In the genomic region with DNA sequence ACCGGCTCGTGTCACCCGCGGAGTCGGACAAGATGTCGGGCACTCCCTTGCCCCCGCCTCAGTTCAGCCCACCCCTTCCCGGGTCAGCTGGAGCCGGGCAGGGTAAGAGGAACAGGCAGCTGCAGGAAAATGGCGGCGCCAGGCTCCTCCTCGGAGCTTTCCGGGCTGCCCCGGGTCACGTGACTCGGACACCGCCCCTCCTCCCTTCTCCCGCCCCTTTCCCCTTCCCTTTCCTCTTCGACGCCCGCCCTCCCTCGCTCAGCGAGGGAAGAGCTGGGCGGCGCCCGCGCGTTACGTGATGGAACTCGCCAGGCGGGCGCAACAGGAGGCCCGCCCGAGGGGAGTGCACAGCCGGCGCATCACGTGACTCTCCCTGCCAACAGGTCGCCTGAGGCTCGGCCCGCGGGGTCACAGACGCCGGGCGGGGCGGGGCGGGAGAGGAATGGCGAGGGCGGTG, we compare ENCODE assay signal across 1 cellular context.
TF ChIP-seq lines count a peak whose summit lies in the region.

A gene with protein sequence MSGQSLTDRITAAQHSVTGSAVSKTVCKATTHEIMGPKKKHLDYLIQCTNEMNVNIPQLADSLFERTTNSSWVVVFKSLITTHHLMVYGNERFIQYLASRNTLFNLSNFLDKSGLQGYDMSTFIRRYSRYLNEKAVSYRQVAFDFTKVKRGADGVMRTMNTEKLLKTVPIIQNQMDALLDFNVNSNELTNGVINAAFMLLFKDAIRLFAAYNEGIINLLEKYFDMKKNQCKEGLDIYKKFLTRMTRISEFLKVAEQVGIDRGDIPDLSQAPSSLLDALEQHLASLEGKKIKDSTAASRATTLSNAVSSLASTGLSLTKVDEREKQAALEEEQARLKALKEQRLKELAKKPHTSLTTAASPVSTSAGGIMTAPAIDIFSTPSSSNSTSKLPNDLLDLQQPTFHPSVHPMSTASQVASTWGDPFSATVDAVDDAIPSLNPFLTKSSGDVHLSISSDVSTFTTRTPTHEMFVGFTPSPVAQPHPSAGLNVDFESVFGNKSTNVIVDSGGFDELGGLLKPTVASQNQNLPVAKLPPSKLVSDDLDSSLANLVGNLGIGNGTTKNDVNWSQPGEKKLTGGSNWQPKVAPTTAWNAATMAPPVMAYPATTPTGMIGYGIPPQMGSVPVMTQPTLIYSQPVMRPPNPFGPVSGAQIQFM (minus strand): TSS at position 134 of the 457 bp plus-strand sequence. CDS start 304 bp downstream, outside the sequence.

TF ChIP-seq in HepG2, 621 proteins besides CTCF, POLR2A, EP300 and RAD21 (continued from another document and continues in another):
- TF ChIP-seq, protein P1, sequence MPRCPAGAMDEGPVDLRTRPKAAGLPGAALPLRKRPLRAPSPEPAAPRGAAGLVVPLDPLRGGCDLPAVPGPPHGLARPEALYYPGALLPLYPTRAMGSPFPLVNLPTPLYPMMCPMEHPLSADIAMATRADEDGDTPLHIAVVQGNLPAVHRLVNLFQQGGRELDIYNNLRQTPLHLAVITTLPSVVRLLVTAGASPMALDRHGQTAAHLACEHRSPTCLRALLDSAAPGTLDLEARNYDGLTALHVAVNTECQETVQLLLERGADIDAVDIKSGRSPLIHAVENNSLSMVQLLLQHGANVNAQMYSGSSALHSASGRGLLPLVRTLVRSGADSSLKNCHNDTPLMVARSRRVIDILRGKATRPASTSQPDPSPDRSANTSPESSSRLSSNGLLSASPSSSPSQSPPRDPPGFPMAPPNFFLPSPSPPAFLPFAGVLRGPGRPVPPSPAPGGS (CRISPR knock-in tag; IDR thresholded peaks at IDR 0.05): no peak
- TF ChIP-seq ZNF709 (CRISPR knock-in tag; IDR thresholded peaks at IDR 0.05): no peak
- TF ChIP-seq TAF15 (IDR thresholded peaks at IDR 0.05; ENCODE audit: low read depth, low read length, poor library complexity, severe bottlenecking): no peak
- no peak for TF ChIP-seq RFXAP (CRISPR knock-in tag; IDR thresholded peaks at IDR 0.05; ENCODE audit: borderline replicate concordance)
- no peak for TF ChIP-seq IRX3 (CRISPR knock-in tag; IDR thresholded peaks at IDR 0.05; ENCODE audit: borderline replicate concordance, low read depth)
- TF ChIP-seq, protein P2, sequence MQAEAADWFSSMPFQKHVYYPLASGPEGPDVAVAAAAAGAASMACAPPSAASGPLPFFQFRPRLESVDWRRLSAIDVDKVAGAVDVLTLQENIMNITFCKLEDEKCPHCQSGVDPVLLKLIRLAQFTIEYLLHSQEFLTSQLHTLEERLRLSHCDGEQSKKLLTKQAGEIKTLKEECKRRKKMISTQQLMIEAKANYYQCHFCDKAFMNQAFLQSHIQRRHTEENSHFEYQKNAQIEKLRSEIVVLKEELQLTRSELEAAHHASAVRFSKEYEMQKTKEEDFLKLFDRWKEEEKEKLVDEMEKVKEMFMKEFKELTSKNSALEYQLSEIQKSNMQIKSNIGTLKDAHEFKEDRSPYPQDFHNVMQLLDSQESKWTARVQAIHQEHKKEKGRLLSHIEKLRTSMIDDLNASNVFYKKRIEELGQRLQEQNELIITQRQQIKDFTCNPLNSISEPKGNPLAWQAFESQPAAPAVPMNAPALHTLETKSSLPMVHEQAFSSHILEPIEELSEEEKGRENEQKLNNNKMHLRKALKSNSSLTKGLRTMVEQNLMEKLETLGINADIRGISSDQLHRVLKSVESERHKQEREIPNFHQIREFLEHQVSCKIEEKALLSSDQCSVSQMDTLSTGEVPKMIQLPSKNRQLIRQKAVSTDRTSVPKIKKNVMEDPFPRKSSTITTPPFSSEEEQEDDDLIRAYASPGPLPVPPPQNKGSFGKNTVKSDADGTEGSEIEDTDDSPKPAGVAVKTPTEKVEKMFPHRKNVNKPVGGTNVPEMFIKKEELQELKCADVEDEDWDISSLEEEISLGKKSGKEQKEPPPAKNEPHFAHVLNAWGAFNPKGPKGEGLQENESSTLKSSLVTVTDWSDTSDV (CRISPR knock-in tag; IDR thresholded peaks at IDR 0.05): peak; percentile 73; the same call in 1 of the 2 replicates
- TF ChIP-seq, protein P3, sequence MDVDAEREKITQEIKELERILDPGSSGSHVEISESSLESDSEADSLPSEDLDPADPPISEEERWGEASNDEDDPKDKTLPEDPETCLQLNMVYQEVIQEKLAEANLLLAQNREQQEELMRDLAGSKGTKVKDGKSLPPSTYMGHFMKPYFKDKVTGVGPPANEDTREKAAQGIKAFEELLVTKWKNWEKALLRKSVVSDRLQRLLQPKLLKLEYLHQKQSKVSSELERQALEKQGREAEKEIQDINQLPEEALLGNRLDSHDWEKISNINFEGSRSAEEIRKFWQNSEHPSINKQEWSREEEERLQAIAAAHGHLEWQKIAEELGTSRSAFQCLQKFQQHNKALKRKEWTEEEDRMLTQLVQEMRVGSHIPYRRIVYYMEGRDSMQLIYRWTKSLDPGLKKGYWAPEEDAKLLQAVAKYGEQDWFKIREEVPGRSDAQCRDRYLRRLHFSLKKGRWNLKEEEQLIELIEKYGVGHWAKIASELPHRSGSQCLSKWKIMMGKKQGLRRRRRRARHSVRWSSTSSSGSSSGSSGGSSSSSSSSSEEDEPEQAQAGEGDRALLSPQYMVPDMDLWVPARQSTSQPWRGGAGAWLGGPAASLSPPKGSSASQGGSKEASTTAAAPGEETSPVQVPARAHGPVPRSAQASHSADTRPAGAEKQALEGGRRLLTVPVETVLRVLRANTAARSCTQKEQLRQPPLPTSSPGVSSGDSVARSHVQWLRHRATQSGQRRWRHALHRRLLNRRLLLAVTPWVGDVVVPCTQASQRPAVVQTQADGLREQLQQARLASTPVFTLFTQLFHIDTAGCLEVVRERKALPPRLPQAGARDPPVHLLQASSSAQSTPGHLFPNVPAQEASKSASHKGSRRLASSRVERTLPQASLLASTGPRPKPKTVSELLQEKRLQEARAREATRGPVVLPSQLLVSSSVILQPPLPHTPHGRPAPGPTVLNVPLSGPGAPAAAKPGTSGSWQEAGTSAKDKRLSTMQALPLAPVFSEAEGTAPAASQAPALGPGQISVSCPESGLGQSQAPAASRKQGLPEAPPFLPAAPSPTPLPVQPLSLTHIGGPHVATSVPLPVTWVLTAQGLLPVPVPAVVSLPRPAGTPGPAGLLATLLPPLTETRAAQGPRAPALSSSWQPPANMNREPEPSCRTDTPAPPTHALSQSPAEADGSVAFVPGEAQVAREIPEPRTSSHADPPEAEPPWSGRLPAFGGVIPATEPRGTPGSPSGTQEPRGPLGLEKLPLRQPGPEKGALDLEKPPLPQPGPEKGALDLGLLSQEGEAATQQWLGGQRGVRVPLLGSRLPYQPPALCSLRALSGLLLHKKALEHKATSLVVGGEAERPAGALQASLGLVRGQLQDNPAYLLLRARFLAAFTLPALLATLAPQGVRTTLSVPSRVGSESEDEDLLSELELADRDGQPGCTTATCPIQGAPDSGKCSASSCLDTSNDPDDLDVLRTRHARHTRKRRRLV (CRISPR knock-in tag; IDR thresholded peaks at IDR 0.05): no peak
- TF ChIP-seq, protein P4, sequence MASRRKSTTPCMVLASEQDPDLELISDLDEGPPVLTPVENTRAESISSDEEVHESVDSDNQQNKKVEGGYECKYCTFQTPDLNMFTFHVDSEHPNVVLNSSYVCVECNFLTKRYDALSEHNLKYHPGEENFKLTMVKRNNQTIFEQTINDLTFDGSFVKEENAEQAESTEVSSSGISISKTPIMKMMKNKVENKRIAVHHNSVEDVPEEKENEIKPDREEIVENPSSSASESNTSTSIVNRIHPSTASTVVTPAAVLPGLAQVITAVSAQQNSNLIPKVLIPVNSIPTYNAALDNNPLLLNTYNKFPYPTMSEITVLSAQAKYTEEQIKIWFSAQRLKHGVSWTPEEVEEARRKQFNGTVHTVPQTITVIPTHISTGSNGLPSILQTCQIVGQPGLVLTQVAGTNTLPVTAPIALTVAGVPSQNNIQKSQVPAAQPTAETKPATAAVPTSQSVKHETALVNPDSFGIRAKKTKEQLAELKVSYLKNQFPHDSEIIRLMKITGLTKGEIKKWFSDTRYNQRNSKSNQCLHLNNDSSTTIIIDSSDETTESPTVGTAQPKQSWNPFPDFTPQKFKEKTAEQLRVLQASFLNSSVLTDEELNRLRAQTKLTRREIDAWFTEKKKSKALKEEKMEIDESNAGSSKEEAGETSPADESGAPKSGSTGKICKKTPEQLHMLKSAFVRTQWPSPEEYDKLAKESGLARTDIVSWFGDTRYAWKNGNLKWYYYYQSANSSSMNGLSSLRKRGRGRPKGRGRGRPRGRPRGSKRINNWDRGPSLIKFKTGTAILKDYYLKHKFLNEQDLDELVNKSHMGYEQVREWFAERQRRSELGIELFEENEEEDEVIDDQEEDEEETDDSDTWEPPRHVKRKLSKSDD (CRISPR knock-in tag; IDR thresholded peaks at IDR 0.05; ENCODE audit: low read depth): peak; percentile 86; the same call in 1 of the 2 replicates
- no peak for TF ChIP-seq ZBTB3 (CRISPR knock-in tag; IDR thresholded peaks at IDR 0.05; ENCODE audit: borderline replicate concordance, low read depth)
- peak; percentile 61; the same call in 1 of the 2 replicates for TF ChIP-seq MIER3 (CRISPR knock-in tag; IDR thresholded peaks at IDR 0.05; ENCODE audit: borderline replicate concordance)
- TF ChIP-seq HHEX (CRISPR knock-in tag; IDR thresholded peaks at IDR 0.05): no peak
- no peak for TF ChIP-seq ZNF343 (CRISPR knock-in tag; IDR thresholded peaks at IDR 0.05)
- no peak for TF ChIP-seq ZNF737 (CRISPR knock-in tag; IDR thresholded peaks at IDR 0.05; ENCODE audit: borderline replicate concordance)
- TF ChIP-seq ZNF790 (CRISPR knock-in tag; IDR thresholded peaks at IDR 0.05; ENCODE audit: borderline replicate concordance): no peak
- TF ChIP-seq ZNF75D (CRISPR knock-in tag; IDR thresholded peaks at IDR 0.05; ENCODE audit: borderline replicate concordance): no peak
- peak; percentile 58; the same call in 1 of the 2 replicates for TF ChIP-seq NCOA2 (CRISPR knock-in tag; IDR thresholded peaks at IDR 0.05)
- TF ChIP-seq ZNF7 (CRISPR knock-in tag; IDR thresholded peaks at IDR 0.05): no peak
- TF ChIP-seq, protein P5, sequence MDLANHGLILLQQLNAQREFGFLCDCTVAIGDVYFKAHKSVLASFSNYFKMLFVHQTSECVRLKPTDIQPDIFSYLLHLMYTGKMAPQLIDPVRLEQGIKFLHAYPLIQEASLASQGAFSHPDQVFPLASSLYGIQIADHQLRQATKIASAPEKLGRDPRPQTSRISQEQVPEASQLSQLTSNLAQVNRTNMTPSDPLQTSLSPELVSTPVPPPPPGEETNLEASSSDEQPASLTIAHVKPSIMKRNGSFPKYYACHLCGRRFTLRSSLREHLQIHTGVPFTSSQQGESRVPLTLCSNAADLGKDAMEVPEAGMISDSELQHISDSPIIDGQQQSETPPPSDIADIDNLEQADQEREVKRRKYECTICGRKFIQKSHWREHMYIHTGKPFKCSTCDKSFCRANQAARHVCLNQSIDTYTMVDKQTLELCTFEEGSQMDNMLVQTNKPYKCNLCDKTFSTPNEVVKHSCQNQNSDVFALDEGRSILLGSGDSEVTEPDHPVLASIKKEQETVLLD (CRISPR knock-in tag; IDR thresholded peaks at IDR 0.05; ENCODE audit: low read depth): 0 out of 2 replicates have a peak, but pooled peaks have one; percentile 32
- TF ChIP-seq ZNF292 (CRISPR knock-in tag; IDR thresholded peaks at IDR 0.05; ENCODE audit: borderline replicate concordance, low read depth): no peak
- peak; percentile 62; the same call in 1 of the 2 replicates for TF ChIP-seq FOXO1 (CRISPR knock-in tag; IDR thresholded peaks at IDR 0.05)
- peak; percentile 75 for TF ChIP-seq SOX5 (CRISPR knock-in tag; IDR thresholded peaks at IDR 0.05; ENCODE audit: borderline replicate concordance)
- TF ChIP-seq, protein P6, sequence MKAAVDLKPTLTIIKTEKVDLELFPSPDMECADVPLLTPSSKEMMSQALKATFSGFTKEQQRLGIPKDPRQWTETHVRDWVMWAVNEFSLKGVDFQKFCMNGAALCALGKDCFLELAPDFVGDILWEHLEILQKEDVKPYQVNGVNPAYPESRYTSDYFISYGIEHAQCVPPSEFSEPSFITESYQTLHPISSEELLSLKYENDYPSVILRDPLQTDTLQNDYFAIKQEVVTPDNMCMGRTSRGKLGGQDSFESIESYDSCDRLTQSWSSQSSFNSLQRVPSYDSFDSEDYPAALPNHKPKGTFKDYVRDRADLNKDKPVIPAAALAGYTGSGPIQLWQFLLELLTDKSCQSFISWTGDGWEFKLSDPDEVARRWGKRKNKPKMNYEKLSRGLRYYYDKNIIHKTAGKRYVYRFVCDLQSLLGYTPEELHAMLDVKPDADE (CRISPR knock-in tag; IDR thresholded peaks at IDR 0.05): no peak
- TF ChIP-seq HDAC2 (CRISPR knock-in tag; IDR thresholded peaks at IDR 0.05): peak; percentile 59
- TF ChIP-seq CBFB (CRISPR knock-in tag; IDR thresholded peaks at IDR 0.05): 0 out of 2 replicates have a peak, but pooled peaks have one; percentile 66
- TF ChIP-seq CEBPB (IDR thresholded peaks at IDR 0.05; ENCODE audit: borderline replicate concordance, low read depth, low read length): peak; percentile 9; the same call in 1 of the 2 replicates
- TF ChIP-seq HNF4A (CRISPR knock-in tag; IDR thresholded peaks at IDR 0.05): peak; percentile 25; the same call in 1 of the 2 replicates
- no peak for TF ChIP-seq ZNF317 (CRISPR knock-in tag; IDR thresholded peaks at IDR 0.05)
- no peak for TF ChIP-seq SIX4 (CRISPR knock-in tag; IDR thresholded peaks at IDR 0.05)
- peak; percentile 82; the same call in 1 of the 2 replicates for TF ChIP-seq TARDBP (CRISPR knock-in tag; IDR thresholded peaks at IDR 0.05)
- no peak for TF ChIP-seq ZNF333 (CRISPR knock-in tag; IDR thresholded peaks at IDR 0.05; ENCODE audit: borderline replicate concordance)
- TF ChIP-seq, protein P7, sequence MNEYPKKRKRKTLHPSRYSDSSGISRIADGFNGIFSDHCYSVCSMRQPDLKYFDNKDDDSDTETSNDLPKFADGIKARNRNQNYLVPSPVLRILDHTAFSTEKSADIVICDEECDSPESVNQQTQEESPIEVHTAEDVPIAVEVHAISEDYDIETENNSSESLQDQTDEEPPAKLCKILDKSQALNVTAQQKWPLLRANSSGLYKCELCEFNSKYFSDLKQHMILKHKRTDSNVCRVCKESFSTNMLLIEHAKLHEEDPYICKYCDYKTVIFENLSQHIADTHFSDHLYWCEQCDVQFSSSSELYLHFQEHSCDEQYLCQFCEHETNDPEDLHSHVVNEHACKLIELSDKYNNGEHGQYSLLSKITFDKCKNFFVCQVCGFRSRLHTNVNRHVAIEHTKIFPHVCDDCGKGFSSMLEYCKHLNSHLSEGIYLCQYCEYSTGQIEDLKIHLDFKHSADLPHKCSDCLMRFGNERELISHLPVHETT (CRISPR knock-in tag; conservative IDR thresholded peaks at IDR 0.05): no peak; the same call in 1 of the 2 replicates
- TF ChIP-seq RBFOX2 (IDR thresholded peaks at IDR 0.05; ENCODE audit: low read depth, low read length): peak; percentile 82
- TF ChIP-seq ZNF383 (CRISPR knock-in tag; IDR thresholded peaks at IDR 0.05; ENCODE audit: borderline replicate concordance): no peak
- TF ChIP-seq, protein P8, sequence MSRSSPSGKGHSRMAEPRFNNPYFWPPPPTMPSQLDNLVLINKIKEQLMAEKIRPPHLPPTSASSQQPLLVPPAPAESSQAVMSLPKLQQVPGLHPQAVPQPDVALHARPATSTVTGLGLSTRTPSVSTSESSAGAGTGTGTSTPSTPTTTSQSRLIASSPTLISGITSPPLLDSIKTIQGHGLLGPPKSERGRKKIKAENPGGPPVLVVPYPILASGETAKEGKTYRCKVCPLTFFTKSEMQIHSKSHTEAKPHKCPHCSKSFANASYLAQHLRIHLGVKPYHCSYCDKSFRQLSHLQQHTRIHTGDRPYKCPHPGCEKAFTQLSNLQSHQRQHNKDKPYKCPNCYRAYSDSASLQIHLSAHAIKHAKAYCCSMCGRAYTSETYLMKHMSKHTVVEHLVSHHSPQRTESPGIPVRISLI (CRISPR knock-in tag; IDR thresholded peaks at IDR 0.05; ENCODE audit: borderline replicate concordance): no peak
- TF ChIP-seq JUN (CRISPR knock-in tag; IDR thresholded peaks at IDR 0.05): no peak
